In the genomic region with DNA sequence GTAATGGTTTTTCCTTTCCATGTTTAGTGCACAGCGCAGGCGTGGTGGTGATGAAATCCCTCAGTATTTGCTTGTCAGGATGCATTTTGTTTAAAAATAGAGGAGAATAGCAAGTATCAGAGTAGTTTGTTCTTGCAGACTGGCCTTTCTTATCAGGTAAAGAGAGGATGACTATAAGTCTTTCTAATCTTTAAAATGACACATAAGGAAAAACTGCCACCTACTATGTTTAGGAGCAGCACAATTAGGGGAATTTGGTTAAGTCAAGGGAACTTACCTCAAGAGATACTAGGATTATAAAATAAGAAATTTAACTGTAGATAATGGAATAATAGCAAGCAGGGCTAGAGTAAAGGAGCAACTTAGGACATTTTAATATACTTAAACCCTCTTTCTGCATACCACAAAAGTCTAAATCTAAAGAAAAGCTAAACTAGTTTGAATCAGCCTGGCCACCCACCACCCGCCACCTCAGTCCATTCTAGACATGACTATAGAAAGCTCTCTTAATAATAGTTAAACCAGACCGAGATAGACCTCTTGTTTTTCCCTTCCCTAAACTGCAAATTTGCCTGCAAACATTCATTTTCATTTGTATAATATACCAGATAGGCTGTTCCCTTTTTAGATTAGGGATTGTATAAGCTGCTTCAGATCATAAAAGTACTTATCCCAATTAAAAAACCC, we compare ENCODE assay signal across 25 cellular contexts.
DNase-seq lines count a peak whose midpoint lies in the region; ATAC-seq lines count a peak whose summit lies in the region.
"Had no signal": no experiment of that assay in that cellular context is flagged by ENCODE, and none has a peak within 500 bp of the region (broad histone marks: within the 10 kb centered on the region; RNA-seq: fewer than 3 reads in every experiment).

No MANE protein-coding gene starts in this region.

- intact Hi-C loops in left cardiac atrium (cut with DNase I) = no loop called here

- DNase-seq in left cardiac atrium = no peak
- DNase-seq: activated CD4-positive, alpha-beta T cell treated with anti-CD3 and anti-CD28 coated beads for 36 hours; activated gamma-delta T cell treated with Interleukin-2 at 50 U/mL for 16 hours; activated T-cell treated with anti-CD3 and anti-CD28 coated beads, Interleukin-2, amount 50 U/mL, for 24 hours; AML-193; caudate nucleus; CD8-positive, alpha-beta T cell; DMS 273 treated with DMSO at 0.1 percent for 48 hours; esophagus squamous epithelium; foreskin melanocyte; H9; NCI-H1092 treated with DMSO at 0.1 percent for 48 hours; NCI-H187 treated with DMSO at 0.1 percent for 48 hours; NCI-H524; PC-9; right cardiac atrium; Right ventricle myocardium superior; transverse colon had no signal

- ATAC-seq in GM18519 (IDR thresholded peaks at IDR 0.05; ENCODE audit: low FRiP score, unreplicated experiment) = peak; percentile 58
- peak; percentile 52 for ATAC-seq in GM21423 (IDR thresholded peaks at IDR 0.05; ENCODE audit: unreplicated experiment)
- peak; percentile 90 for ATAC-seq in HG02852 (IDR thresholded peaks at IDR 0.05; ENCODE audit: unreplicated experiment)
- peak; percentile 91 for ATAC-seq in HG03354 (IDR thresholded peaks at IDR 0.05; ENCODE audit: poor library complexity, severe bottlenecking, unreplicated experiment)
- ATAC-seq in HG02763 (IDR thresholded peaks at IDR 0.05; ENCODE audit: unreplicated experiment) = no peak
- no peak for ATAC-seq in HG02885 (IDR thresholded peaks at IDR 0.05; ENCODE audit: poor library complexity, unreplicated experiment)
- no peak for ATAC-seq in HG03378 (IDR thresholded peaks at IDR 0.05; ENCODE audit: unreplicated experiment)
- ATAC-seq in left cardiac atrium = no peak
- ATAC-seq: activated CD4-positive, alpha-beta T cell treated with anti-CD3 and anti-CD28 coated beads for 36 hours; CD8-positive, alpha-beta T cell; right cardiac atrium had no signal

Comparison
In these comparisons a context has a peak if more than half of its experiments do, and no peak if none do; other contexts are left out.
1. ATAC-seq: peak in GM18519 (single experiment), GM21423 (single experiment), HG02852 (single experiment) and HG03354 (single experiment); none in HG02763 (single experiment), HG02885 (single experiment), HG03378 (single experiment) and left cardiac atrium (0 of 2).